8 cellular contexts compared by ENCODE assay signal in genomic region chr2:182767578-182767977, GRCh38. TPM values are rescaled to one million over a fixed set of nuclear protein-coding genes. Genes with fewer than 3 reads are reported as not detected.
DNase-seq lines count a peak whose midpoint lies in the region; ATAC-seq and TF ChIP-seq lines count a peak whose summit lies in the region.

No MANE protein-coding gene starts in this region.

- no peak overlapping the region for H3K9ac ChIP-seq in fibroblast of lung (ENCODE audit: insufficient read depth, low read length)

- H3K4me3 ChIP-seq in fibroblast of lung (replicated peaks in 1 of 4; ENCODE audit: control extremely low read depth in 1 of 4, insufficient read depth in 1 of 4, low read depth in 3 of 4, low read length in 4 of 4) (no peak overlapping the region), thoracic aorta (no peak overlapping the region)

- H3K27me3 ChIP-seq in fibroblast of lung (ENCODE audit: control insufficient read depth, insufficient read depth, low read length) = no peaks in the 10 kb centered on the region
- H3K27me3 ChIP-seq in thoracic aorta (replicated peaks; ENCODE audit: insufficient read depth) = no peaks in the 10 kb centered on the region

- DNase-seq in SIG-M5 treated with dmso at 0.1 percent for 504 hours (lab: John Stamatoyannopoulos, UW; ENCODE audit: unreplicated experiment) = peak; percentile 7
- DNase-seq in SIG-M5 (lab: John Stamatoyannopoulos, UW) = no peak
- peak; percentile 21 for DNase-seq in NCI-H2227 treated with DMSO at 0.1 percent for 48 hours (lab: John Stamatoyannopoulos, UW)
- peak; percentile 26 to 49 for DNase-seq in fibroblast of lung (ENCODE audit: low read depth in 2 of 2)
- no peak for DNase-seq in thoracic aorta (ENCODE audit: low spot score)
- no peak for DNase-seq in occipital lobe (lab: John Stamatoyannopoulos, UW)
- DNase-seq in NCI-H1436 (lab: John Stamatoyannopoulos, UW) = no peak

- H3K9me3 ChIP-seq in fibroblast of lung (ENCODE audit: control insufficient read depth, insufficient read depth, low read depth, low read length) (no peaks in the 10 kb centered on the region), thoracic aorta (peaks cover 3% of the 10 kb centered on the region)

- no peaks in the 10 kb centered on the region for H3K79me2 ChIP-seq in fibroblast of lung (ENCODE audit: control insufficient read depth, insufficient read depth, low read length)

- no peaks in the 10 kb centered on the region for H4K20me1 ChIP-seq in fibroblast of lung (ENCODE audit: control insufficient read depth, extremely low read depth, insufficient read depth, low read length)

- no peak overlapping the region for H3K4me2 ChIP-seq in fibroblast of lung (ENCODE audit: extremely low read depth, insufficient read depth, low read length)

- ATAC-seq in thoracic aorta (ENCODE audit: insufficient number of reproducible peaks, low FRiP score, low read depth) (no peak), GM19463 (IDR thresholded peaks at IDR 0.05; ENCODE audit: unreplicated experiment) (no peak)

- H2AFZ ChIP-seq in fibroblast of lung (ENCODE audit: low read length) = no peak overlapping the region

- H3K36me3 ChIP-seq in fibroblast of lung (ENCODE audit: control insufficient read depth, insufficient read depth, low read length) (no peaks in the 10 kb centered on the region), thoracic aorta (peaks cover 12% of the 10 kb centered on the region)

- H3K27ac ChIP-seq in fibroblast of lung (ENCODE audit: insufficient read depth, low read length) (no peak overlapping the region), thoracic aorta (no peak overlapping the region)

- no peaks in the 10 kb centered on the region for H3K4me1 ChIP-seq in fibroblast of lung (ENCODE audit: control insufficient read depth, extremely low read depth, insufficient read depth, low read length)
- no peaks in the 10 kb centered on the region for H3K4me1 ChIP-seq in thoracic aorta (ENCODE audit: control insufficient read depth in 1 of 2, low read depth in 2 of 2)

- TF ChIP-seq CTCF in fibroblast of lung (conservative IDR thresholded peaks at IDR 0.05 in 1 of 2, IDR thresholded peaks at IDR 0.05 in 1 of 2; ENCODE audit: low read depth in 1 of 2, low read length in 2 of 2) (peak; percentile 30 to 46), thoracic aorta (IDR thresholded peaks at IDR 0.05) (peak; percentile 27)

RNA-seq across cellular contexts. Expression of gene DNAJC10, which starts 51.5 kb away (rescaled TPM):
- 70.1 and 102 TPM in 2 replicates for total RNA-seq in fibroblast of lung
- 50.7 and 86.7 TPM in 2 replicates for polyA plus RNA-seq in fibroblast of lung
- 57.0 and 94.0 TPM in 2 replicates for polyA plus RNA-seq in fibroblast of lung (2012)
- polyA minus RNA-seq in fibroblast of lung (ENCODE audit: low replicate concordance) = 4.9 and 5.3 TPM in 2 replicates
- 10 to 100 TPM; 72.0 to 75.6 TPM for total RNA-seq in thoracic aorta
- total RNA-seq in occipital lobe = 61.9 TPM

Comparison
In these comparisons a context has a peak if more than half of its experiments do, and no peak if none do; other contexts are left out.
1. DNase-seq: peak in SIG-M5 treated with dmso at 0.1 percent for 504 hours (single experiment), NCI-H2227 treated with DMSO at 0.1 percent for 48 hours (single experiment) and fibroblast of lung (2 of 2); none in SIG-M5 (single experiment), thoracic aorta (single experiment), occipital lobe (single experiment) and NCI-H1436 (single experiment).